ENCODE assay signal across 16 cellular contexts in genomic region chr4:47786958-47787370, GRCh38. TPM values are rescaled to one million over a fixed set of nuclear protein-coding genes. Genes with fewer than 3 reads are reported as not detected.
A peak's percentile ranks its signal among the peaks of the same experiment; 100 is the strongest.
DNase-seq lines count a peak whose midpoint lies in the region; ATAC-seq, FAIRE-seq and TF ChIP-seq lines count a peak whose summit lies in the region.
"Had no signal": no experiment of that assay in that cellular context is flagged by ENCODE, and none has a peak within 500 bp of the region (broad histone marks: within the 10 kb centered on the region; RNA-seq: fewer than 3 reads in every experiment).

No MANE protein-coding gene starts in this region.

- peak overlapping the region; percentile 90 for H2AFZ ChIP-seq in H1 (ENCODE audit: low read length)

- TF ChIP-seq POLR2A in H1 (IDR thresholded peaks at IDR 0.05; ENCODE audit: control extremely low read depth in 1 of 2, low read depth in 2 of 2, low read length in 2 of 2), result no peak

- no peak overlapping the region for H2BK15ac ChIP-seq in H1 (ENCODE audit: low read length)

- 88% methylated on average over 4 of the region's 4 CpGs; no CpG with 5 or more reads in 1 of the 2 experiments for WGBS in H1 (ENCODE audit: extremely low coverage in 1 of 2, insufficient coverage in 1 of 2, insufficient read length in 1 of 2, insufficient replicate concordance in 2 of 2, low coverage in 1 of 2, low lambda C conversion rate in 2 of 2, missing lambda C conversion rate in 1 of 2), 2 experiments

- H2AK5ac ChIP-seq in H1 (ENCODE audit: low read depth, low read length), result no peak overlapping the region

- H3K23me2 ChIP-seq in H1 (ENCODE audit: low read depth, low read length), result no peaks in the 10 kb centered on the region

- intact Hi-C loops in A673 (cut with micrococcal nuclease; ENCODE audit: unreplicated experiment), result no loop called here

- H3K18ac ChIP-seq in H1 (ENCODE audit: extremely low read depth, low read length), result no peak overlapping the region

- peak; percentile 63 for ATAC-seq in GM18861 (IDR thresholded peaks at IDR 0.05; ENCODE audit: unreplicated experiment)
- peak; percentile 71 for ATAC-seq in GM21526 (IDR thresholded peaks at IDR 0.05; ENCODE audit: low FRiP score, unreplicated experiment)
- peak; percentile 90 for ATAC-seq in HG03159 (IDR thresholded peaks at IDR 0.05; ENCODE audit: unreplicated experiment)
- ATAC-seq: activated T-cell treated with anti-CD3 and anti-CD28 coated beads, Interleukin-2, amount 50 U/mL, for 72 hours; Panc1; pancreas had no signal

- H3K9me3 ChIP-seq in H1 (ENCODE audit: insufficient read depth in 2 of 2, low read depth in 1 of 2, low read length in 1 of 2) (no peaks in the 10 kb centered on the region), A673 (ENCODE audit: low read depth, low read length, poor library complexity, severe bottlenecking) (no peaks in the 10 kb centered on the region)
- H3K9me3 ChIP-seq: pancreas, tibial nerve had no signal

- H4K8ac ChIP-seq in H1 (ENCODE audit: extremely low read depth, insufficient read depth, low read length), result no peak overlapping the region

- H2BK5ac ChIP-seq in H1 (ENCODE audit: low read depth, low read length), result no peak overlapping the region

- TF ChIP-seq EP300 in H1 (IDR thresholded peaks at IDR 0.05; ENCODE audit: borderline replicate concordance in 1 of 2, low read depth in 2 of 2, low read length in 2 of 2), result no peak

- H3K27me3 ChIP-seq in H1 (replicated peaks in 1 of 4; ENCODE audit: control insufficient read depth in 3 of 4, extremely low read depth in 1 of 4, insufficient read depth in 3 of 4, low read length in 3 of 4), result peaks cover 0 to 1% (median 0%) of the 10 kb centered on the region in 4 experiments; a peak in 1 of 7 replicates
- H3K27me3 ChIP-seq in A673 (replicated peaks; ENCODE audit: insufficient read depth, low read depth, low read length, poor library complexity), result no peaks in the 10 kb centered on the region
- H3K27me3 ChIP-seq: breast epithelium, pancreas, tibial nerve had no signal

- TF ChIP-seq CTCF in H1 (IDR thresholded peaks at IDR 0.05; ENCODE audit: control extremely low read depth in 1 of 3, insufficient read depth in 1 of 3, low read depth in 1 of 3, low read length in 3 of 3) (no peak), A673 (conservative IDR thresholded peaks at IDR 0.05; ENCODE audit: low read depth, low read length) (no peak)

- H3K4me3 ChIP-seq in H1 (ENCODE audit: extremely low read depth in 1 of 4, insufficient read depth in 2 of 4, low read depth in 3 of 4, low read length in 4 of 4), result no peak overlapping the region
- no peak overlapping the region for H3K4me3 ChIP-seq in A673 (ENCODE audit: low read depth, low read length, poor library complexity, severe bottlenecking)
- H3K4me3 ChIP-seq: breast epithelium, pancreas, tibial nerve had no signal

- H4K5ac ChIP-seq in H1 (ENCODE audit: insufficient read length, low read depth, low read length), result no peak overlapping the region

- H4K91ac ChIP-seq in H1 (replicated peaks; ENCODE audit: insufficient read length, low read length), result no peak overlapping the region

- no TSS peak for BruUV-seq in A673 (replicated peaks; lab: Mats Ljungman, UMichigan)

- no peak overlapping the region for H3K14ac ChIP-seq in H1 (ENCODE audit: insufficient read length)

- no peaks in the 10 kb centered on the region for H4K20me1 ChIP-seq in H1 (replicated peaks in 1 of 2; ENCODE audit: control insufficient read depth in 1 of 2, insufficient read depth in 2 of 2, low read length in 2 of 2)

- H2BK20ac ChIP-seq in H1 (ENCODE audit: low read length), result no peak overlapping the region

- H3K4me1 ChIP-seq in H1 (replicated peaks in 1 of 4; ENCODE audit: control insufficient read depth in 3 of 4, insufficient read depth in 4 of 4, low read length in 3 of 4) (no peaks in the 10 kb centered on the region), A673 (ENCODE audit: insufficient read depth, low read length, poor library complexity, severe bottlenecking) (no peaks in the 10 kb centered on the region)
- H3K4me1 ChIP-seq: breast epithelium, pancreas, tibial nerve had no signal

- DNase-seq in H1 (ENCODE audit: low read depth in 1 of 2, low spot score in 2 of 2), result no peak
- no peak for DNase-seq in HT-29 (ENCODE audit: low spot score)
- no peak for DNase-seq in A673 (ENCODE audit: low spot score)
- DNase-seq in activated CD4-positive, alpha-beta T cell treated with anti-CD3 and anti-CD28 coated beads, Interleukin-2, amount 50 U/mL, for 48 hours, result no peak
- no peak for DNase-seq in iPS-NIHi7 (ENCODE audit: extremely low spot score)
- DNase-seq: activated T-cell treated with anti-CD3 and anti-CD28 coated beads, Interleukin-2, amount 50 U/mL, for 72 hours; CD4-positive, alpha-beta memory T cell; NCI-H187; pancreas had no signal

- H3K79me1 ChIP-seq in H1 (ENCODE audit: low read depth, low read length), result no peaks in the 10 kb centered on the region

- CTCF ChIA-PET in H1 (lab: Charles Lee; ENCODE audit: partially characterized antibody), result interaction anchor here (0.9 to 1.4 kb wide), 2 partner anchors 81 to 1038 kb away, joined by 3 to 5 read pairs; no protein-coding TSS in a partner anchor
- CTCF ChIA-PET in A673 (lab: Charles Lee), result no interaction called here

- POLR2A ChIA-PET in H1 (lab: Charles Lee; ENCODE audit: partially characterized antibody) (no interaction called here), A673 (lab: Charles Lee; ENCODE audit: low non-redundant PET) (no interaction called here)

- no peak overlapping the region for H2BK12ac ChIP-seq in H1 (ENCODE audit: low read depth, low read length)

- no peak overlapping the region for H3K23ac ChIP-seq in H1 (ENCODE audit: insufficient read length)

- H2BK120ac ChIP-seq in H1 (replicated peaks; ENCODE audit: low read depth, low read length), result no peak overlapping the region

- FAIRE-seq in H1 (lab: Jason Lieb, UNC), result no peak
- FAIRE-seq: pancreas, TTC549 had no signal

- H3K4me2 ChIP-seq in H1 (ENCODE audit: insufficient read depth in 1 of 2, low read depth in 2 of 2, low read length in 2 of 2), result no peak overlapping the region

- H3K9ac ChIP-seq in H1 (replicated peaks in 1 of 4; ENCODE audit: extremely low read depth in 1 of 4, low read depth in 3 of 4, low read length in 3 of 4), result no peak overlapping the region

- H3K56ac ChIP-seq in H1 (replicated peaks; ENCODE audit: insufficient read length, low read depth, low read length), result no peak overlapping the region

- no peaks in the 10 kb centered on the region for H3K36me3 ChIP-seq in H1 (ENCODE audit: control insufficient read depth in 2 of 4, insufficient read depth in 4 of 4, low read length in 3 of 4)
- H3K36me3 ChIP-seq in A673 (ENCODE audit: insufficient read depth, low read length, poor library complexity, severe bottlenecking), result no peaks in the 10 kb centered on the region
- H3K36me3 ChIP-seq: breast epithelium, pancreas, tibial nerve had no signal

- no peak overlapping the region for H3K4ac ChIP-seq in H1 (replicated peaks; ENCODE audit: insufficient read length, low read depth, low read length)

- TF ChIP-seq RAD21 in H1 (IDR thresholded peaks at IDR 0.05 in 1 of 2, conservative IDR thresholded peaks at IDR 0.05 in 1 of 2; ENCODE audit: low read depth in 2 of 2, low read length in 2 of 2), result no peak

- H3K79me2 ChIP-seq in H1 (ENCODE audit: control insufficient read depth in 1 of 2, insufficient read depth in 2 of 2, low read length in 2 of 2), result no peaks in the 10 kb centered on the region

- H3K27ac ChIP-seq in H1 (ENCODE audit: low read depth, low read length), result no peak overlapping the region
- no peak overlapping the region for H3K27ac ChIP-seq in A673 (ENCODE audit: low read depth, low read length, poor library complexity, severe bottlenecking)
- H3K27ac ChIP-seq: breast epithelium, pancreas, tibial nerve had no signal

TF ChIP-seq in H1, 55 proteins besides CTCF, POLR2A, EP300 and RAD21:
- TF ChIP-seq RFX5 (IDR thresholded peaks at IDR 0.05; ENCODE audit: borderline replicate concordance, low read depth, low read length), result no peak
- no peak for TF ChIP-seq SIX5 (IDR thresholded peaks at IDR 0.05; ENCODE audit: low read depth, low read length)
- TF ChIP-seq, protein P1, sequence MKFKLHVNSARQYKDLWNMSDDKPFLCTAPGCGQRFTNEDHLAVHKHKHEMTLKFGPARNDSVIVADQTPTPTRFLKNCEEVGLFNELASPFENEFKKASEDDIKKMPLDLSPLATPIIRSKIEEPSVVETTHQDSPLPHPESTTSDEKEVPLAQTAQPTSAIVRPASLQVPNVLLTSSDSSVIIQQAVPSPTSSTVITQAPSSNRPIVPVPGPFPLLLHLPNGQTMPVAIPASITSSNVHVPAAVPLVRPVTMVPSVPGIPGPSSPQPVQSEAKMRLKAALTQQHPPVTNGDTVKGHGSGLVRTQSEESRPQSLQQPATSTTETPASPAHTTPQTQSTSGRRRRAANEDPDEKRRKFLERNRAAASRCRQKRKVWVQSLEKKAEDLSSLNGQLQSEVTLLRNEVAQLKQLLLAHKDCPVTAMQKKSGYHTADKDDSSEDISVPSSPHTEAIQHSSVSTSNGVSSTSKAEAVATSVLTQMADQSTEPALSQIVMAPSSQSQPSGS (IDR thresholded peaks at IDR 0.05; ENCODE audit: low read length), result no peak
- TF ChIP-seq ASH2L (IDR thresholded peaks at IDR 0.05; ENCODE audit: low read length), result no peak
- TF ChIP-seq SIRT6 (IDR thresholded peaks at IDR 0.05; ENCODE audit: low read length), result no peak
- TF ChIP-seq BACH1 (IDR thresholded peaks at IDR 0.05; ENCODE audit: low read length), result no peak

RNA-seq across cellular contexts. Expression of gene CORIN, which starts 50.9 kb away (rescaled TPM):
- 0.17 and 0.32 TPM in 2 replicates for total RNA-seq in H1 (2021; fragmentation: NEBNext Ultra II Directional; extraction: Animal tissue kit (Norgen Biotek cat#: 25700))
- polyA plus RNA-seq in H1 (2011; rRNA removed), result 0.09 and 0.17 TPM in 2 replicates
- polyA plus RNA-seq in H1 (2011; cell fraction: cytosol; rRNA removed), result 0.19 TPM
- polyA plus RNA-seq in H1 (2011; cell fraction: nucleus; rRNA removed), result 0.29 TPM
- 0.09 to 0.35 TPM (median 0.26 TPM) in 4 replicates for polyA plus RNA-seq in H1 (2012, experiment 1 of 2)
- polyA plus RNA-seq in H1 (2012, experiment 2 of 2), result not detected
- 0.24 TPM for polyA plus RNA-seq in H1 (2013, experiment 1 of 2)
- 0.06 TPM for polyA plus RNA-seq in H1 (2013, experiment 2 of 2)
- polyA minus RNA-seq in H1 (2011; rRNA and poly(A)+ RNA removed), result 0.76 and 1.2 TPM in 2 replicates
- polyA minus RNA-seq in H1 (2011; cell fraction: cytosol; rRNA and poly(A)+ RNA removed), result not detected
- polyA minus RNA-seq in H1 (2011; cell fraction: nucleus; rRNA and poly(A)+ RNA removed), result 0.90 TPM
- 0.03 TPM in 1 of 2 replicates, not detected in the other for total RNA-seq in HT-29 (2014; rRNA removed; shearing (Covaris generic))
- 0.26 TPM in 1 of 2 replicates, not detected in the other for total RNA-seq in A673 (2021)
